1 cellular context compared by ENCODE assay signal in genomic region chr15:31365032-31365654, GRCh38.
TF ChIP-seq lines count a peak whose summit lies in the region.

No MANE protein-coding gene starts in this region.

TF ChIP-seq in K562, 482 proteins besides CTCF, POLR2A, EP300 and RAD21 (continued from another document):
- no peak for TF ChIP-seq MLX (CRISPR knock-in tag; conservative IDR thresholded peaks at IDR 0.05)
- no peak for TF ChIP-seq E2F1 (CRISPR knock-in tag; IDR thresholded peaks at IDR 0.05)
- no peak for TF ChIP-seq TEAD4 (IDR thresholded peaks at IDR 0.05; ENCODE audit: low read length)
- no peak for TF ChIP-seq TEAD4 (CRISPR knock-in tag; IDR thresholded peaks at IDR 0.05; ENCODE audit: borderline replicate concordance)
